ENCODE assay signal across 8 cellular contexts in the genomic region with DNA sequence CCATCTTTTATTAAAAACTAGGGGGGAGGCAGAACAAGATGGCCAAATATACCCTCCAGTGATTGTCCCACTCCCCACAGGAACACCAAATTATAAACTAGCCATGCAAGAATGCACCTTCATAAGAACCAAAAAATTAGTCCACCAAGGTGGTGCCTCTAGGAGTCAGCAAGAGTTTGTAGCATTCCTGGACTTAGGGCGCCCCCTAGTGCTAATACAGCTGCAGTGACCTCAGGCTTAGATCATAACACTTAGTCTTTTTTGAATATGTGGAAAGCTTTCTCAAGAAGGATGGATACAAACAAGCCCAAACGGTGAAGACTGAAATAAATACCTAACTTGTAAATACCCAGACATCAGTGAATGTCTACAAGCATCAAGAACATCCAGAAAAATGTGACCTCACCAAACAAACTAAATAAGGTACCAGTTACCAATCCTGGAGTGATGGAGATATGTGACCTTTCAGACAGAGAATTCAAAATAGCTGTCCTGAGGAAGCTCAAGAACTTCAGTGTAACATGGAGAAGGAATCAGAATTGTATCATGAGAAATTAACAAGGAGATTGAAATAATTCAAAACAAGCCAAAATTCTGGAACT. TPM values are rescaled to one million over a fixed set of nuclear protein-coding genes. Genes with fewer than 3 reads are reported as not detected.
DNase-seq lines count a peak whose midpoint lies in the region; ATAC-seq and TF ChIP-seq lines count a peak whose summit lies in the region.

No MANE protein-coding gene starts in this region.

- no peak for TF ChIP-seq POLR2A in gastroesophageal sphincter (IDR thresholded peaks at IDR 0.05)

- no peaks in the 10 kb centered on the region for H3K9me2 ChIP-seq in MM.1S (replicated peaks; ENCODE audit: insufficient read depth, low read length)

- H3K9ac ChIP-seq in MM.1S (ENCODE audit: low read length) (no peak overlapping the region), parathyroid adenoma (no peak overlapping the region)

- H2AFZ ChIP-seq in MM.1S (ENCODE audit: low read length) (no peak overlapping the region), parathyroid adenoma (no peak overlapping the region)

- H3K4me1 ChIP-seq in MM.1S (ENCODE audit: low read length): no peaks in the 10 kb centered on the region
- H3K4me1 ChIP-seq in SJCRH30: no peaks in the 10 kb centered on the region
- no peaks in the 10 kb centered on the region for H3K4me1 ChIP-seq in gastroesophageal sphincter
- no peaks in the 10 kb centered on the region for H3K4me1 ChIP-seq in parathyroid adenoma
- H3K4me1 ChIP-seq in upper lobe of right lung: no peaks in the 10 kb centered on the region

- no peaks in the 10 kb centered on the region for H3F3A ChIP-seq in MM.1S (ENCODE audit: insufficient read depth, low read length)

- H3K36me3 ChIP-seq in MM.1S (replicated peaks; ENCODE audit: insufficient read depth, low read length) (no peaks in the 10 kb centered on the region), SJCRH30 (peaks cover 9% of the 10 kb centered on the region), gastroesophageal sphincter (peaks cover 0 to 70% of the 10 kb centered on the region in 2 donors), parathyroid adenoma (ENCODE audit: control insufficient read depth, insufficient read depth, low read length) (no peaks in the 10 kb centered on the region), upper lobe of right lung (peaks cover 19% of the 10 kb centered on the region)

- no peak for TF ChIP-seq EP300 in gastroesophageal sphincter (IDR thresholded peaks at IDR 0.05)

- ATAC-seq in gastroesophageal sphincter (peak; percentile 71), upper lobe of right lung (peak; percentile 97)

- intact Hi-C loops in upper lobe of right lung (cut with DNase I): no loop called here

- H3K9me3 ChIP-seq in MM.1S (replicated peaks; ENCODE audit: insufficient read depth, low read length) (no peaks in the 10 kb centered on the region), SJCRH30 (replicated peaks) (no peaks in the 10 kb centered on the region), gastroesophageal sphincter (no peaks in the 10 kb centered on the region), parathyroid adenoma (ENCODE audit: control insufficient read depth, low read length) (no peaks in the 10 kb centered on the region), upper lobe of right lung (no peaks in the 10 kb centered on the region)

- H4K20me1 ChIP-seq in MM.1S (ENCODE audit: insufficient read depth, low read length): no peaks in the 10 kb centered on the region

- no peaks in the 10 kb centered on the region for H3K79me2 ChIP-seq in MM.1S (ENCODE audit: low read length)
- H3K79me2 ChIP-seq in parathyroid adenoma: no peaks in the 10 kb centered on the region

- H3K4me3 ChIP-seq in MM.1S (ENCODE audit: low read length) (no peak overlapping the region), SJCRH30 (no peak overlapping the region), gastroesophageal sphincter (no peak overlapping the region), parathyroid adenoma (ENCODE audit: low read depth, low read length) (no peak overlapping the region), upper lobe of right lung (no peak overlapping the region)

- no peak overlapping the region for H3K27ac ChIP-seq in MM.1S (ENCODE audit: low read length)
- H3K27ac ChIP-seq in SJCRH30: no peak overlapping the region
- no peak overlapping the region for H3K27ac ChIP-seq in gastroesophageal sphincter
- H3K27ac ChIP-seq in parathyroid adenoma: no peak overlapping the region
- no peak overlapping the region for H3K27ac ChIP-seq in upper lobe of right lung

- DNase-seq in GM04504 (ENCODE audit: low read depth): peak; percentile 42
- DNase-seq in HCEC 1CT: peak; percentile 62
- DNase-seq in MM.1S: peak; percentile 79
- peak; percentile 67 to 90 for DNase-seq in SJCRH30
- peak; percentile 92 for DNase-seq in activated effector memory CD4-positive, alpha-beta T cell treated with anti-CD3 and anti-CD28 coated beads, Interleukin-2, amount 50 U/mL, for 16 hours
- DNase-seq in upper lobe of right lung: no peak

- H3K27me3 ChIP-seq in MM.1S (replicated peaks; ENCODE audit: insufficient read depth, low read length) (no peaks in the 10 kb centered on the region), SJCRH30 (no peaks in the 10 kb centered on the region), gastroesophageal sphincter (no peaks in the 10 kb centered on the region), parathyroid adenoma (ENCODE audit: control insufficient read depth, insufficient read depth, low read length) (no peaks in the 10 kb centered on the region), upper lobe of right lung (no peaks in the 10 kb centered on the region)

- 0% methylated on average over 2 of the region's 2 CpGs; no CpG with 5 or more reads in 1 of the 2 donors for WGBS in gastroesophageal sphincter (ENCODE audit: low coverage in 1 of 2), 2 donors

- no peak overlapping the region for H3K4me2 ChIP-seq in MM.1S (ENCODE audit: low read depth, low read length)
- no peak overlapping the region for H3K4me2 ChIP-seq in parathyroid adenoma (ENCODE audit: low read length)

- TF ChIP-seq CTCF in MM.1S (IDR thresholded peaks at IDR 0.05; ENCODE audit: low read length) (peak; percentile 94), gastroesophageal sphincter (IDR thresholded peaks at IDR 0.05) (peak; percentile 64 to 85 (median 79)), parathyroid adenoma (IDR thresholded peaks at IDR 0.05) (peak; percentile 89), upper lobe of right lung (IDR thresholded peaks at IDR 0.05) (peak; percentile 95)

RNA-seq across cellular contexts. Expression of a gene that starts 19.3 kb away (rescaled TPM):
- 48.6 and 53.5 TPM in 2 replicates for total RNA-seq in SJCRH30 (2014; rRNA removed; shearing (Covaris generic))
- total RNA-seq in gastroesophageal sphincter (10 to 100 TPM; 19.8 to 42.8 (median 38.2) TPM), upper lobe of right lung (53.3 TPM)

RNA-seq across cellular contexts. Expression of a gene that starts 19.4 kb away (rescaled TPM):
- 9.0 and 11.2 TPM in 2 replicates for total RNA-seq in SJCRH30 (2014; rRNA removed; shearing (Covaris generic))
- total RNA-seq in gastroesophageal sphincter (10 to 100 TPM in 1 of 4 donors, 1 to 10 TPM in 3; 5.5 to 10.3 (median 6.0) TPM), upper lobe of right lung (6.7 TPM)
